Comparison of ENCODE assay signal across 8 cellular contexts in the genomic region with DNA sequence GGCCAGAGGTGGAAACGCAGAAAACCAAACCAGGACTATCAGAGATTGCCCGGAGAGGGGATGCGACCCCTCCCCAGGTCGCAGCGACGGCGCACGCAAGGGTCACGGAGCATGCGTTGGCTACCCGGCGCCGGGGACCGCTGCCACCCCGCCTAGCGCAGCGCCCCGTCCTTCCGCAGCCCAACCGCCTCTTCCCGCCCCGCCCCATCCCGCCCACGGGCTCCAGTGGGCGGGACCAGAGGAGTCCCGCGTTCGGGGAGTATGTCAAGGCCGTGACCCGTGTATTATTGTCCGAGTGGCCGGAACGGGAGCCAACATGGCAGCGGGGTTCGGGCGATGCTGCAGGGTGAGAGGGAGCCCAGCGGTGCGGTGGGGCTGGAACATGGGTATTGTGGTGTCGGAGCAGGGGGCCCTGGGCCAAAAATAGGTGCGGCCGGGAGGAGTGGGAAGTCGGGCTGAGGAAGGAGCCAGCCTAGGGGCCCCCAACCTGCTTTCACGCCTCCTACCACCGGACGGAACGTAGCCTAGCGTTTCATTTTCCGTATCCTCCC. TPM values are rescaled to one million over a fixed set of nuclear protein-coding genes. Genes with fewer than 3 reads are reported as not detected.
A peak's percentile ranks its signal among the peaks of the same experiment; 100 is the strongest.
DNase-seq lines count a peak whose midpoint lies in the region; ATAC-seq and TF ChIP-seq lines count a peak whose summit lies in the region.

A gene (plus strand): TSS at position 238 of the 551 bp plus-strand sequence. CDS start 79 bp downstream, at position 317.

- H3K36me3 ChIP-seq in BJ (ENCODE audit: control insufficient read depth, insufficient read depth, low read length) = no peaks in the 10 kb centered on the region
- H3K36me3 ChIP-seq in left lung = no peaks in the 10 kb centered on the region

- DNase-seq in BJ (ENCODE audit: low read depth) (peak; percentile 30), NCI-H524 treated with DMSO at 0.1 percent for 48 hours (lab: John Stamatoyannopoulos, UW) (peak; percentile 27), cortex of kidney (lab: John Stamatoyannopoulos, UW) (peak; percentile 55), left lung (peak; percentile 91 to 99)
- DNase-seq in activated CD4-positive, alpha-beta T cell treated with anti-CD3 and anti-CD28 coated beads, Interleukin-2, amount 50 U/mL, for 1 hour = peak; percentile 74
- DNase-seq in stimulated activated CD4-positive, alpha-beta T cell treated with anti-CD3 and anti-CD28 coated beads, Interleukin-2, amount 100 ng/mL, for 48 hours = peak; percentile 79

- no peaks in the 10 kb centered on the region for H3K9me3 ChIP-seq in left lung

- peak; percentile 95 for TF ChIP-seq POLR2A in GM19193 (IDR thresholded peaks at IDR 0.05; ENCODE audit: extremely low read depth, insufficient read depth, insufficient read length)

- POLR2A ChIA-PET in BJ (lab: Charles Lee) = no interaction called here

- ATAC-seq in HG03432 (IDR thresholded peaks at IDR 0.05; ENCODE audit: unreplicated experiment) (peak; percentile 92), left lung (peak; percentile 99)

- intact Hi-C loops in left lung (cut with DNase I) = no loop called here

- peaks cover 0 to 34% of the 10 kb centered on the region in 2 donors for H3K4me1 ChIP-seq in left lung

- CTCF ChIA-PET in BJ (lab: Yijun Ruan, JAX) = no interaction called here

- TF ChIP-seq CTCF in BJ (IDR thresholded peaks at IDR 0.05; ENCODE audit: insufficient read depth, low read depth, low read length) (no peak), left lung (IDR thresholded peaks at IDR 0.05) (no peak)

- H3K27me3 ChIP-seq in BJ (ENCODE audit: control insufficient read depth, insufficient read depth, low read length) (no peaks in the 10 kb centered on the region), left lung (no peaks in the 10 kb centered on the region)

- H3K27ac ChIP-seq in left lung = peak within 1 kb of the TSS; percentile 82 to 89

- H3K4me3 ChIP-seq in BJ (ENCODE audit: low read depth, low read length) = peak within 1 kb of the TSS; percentile 66
- peak within 1 kb of the TSS; percentile 73 to 78 for H3K4me3 ChIP-seq in left lung

RNA-seq across cellular contexts. Expression of the gene that starts here (rescaled TPM):
- 17.0 and 30.7 TPM in 2 replicates for polyA plus RNA-seq in BJ (2011; rRNA removed)
- 9.1 and 13.1 TPM in 2 replicates for polyA minus RNA-seq in BJ (2011; rRNA and poly(A)+ RNA removed)
- 10 to 100 TPM; 35.5 to 39.6 TPM for total RNA-seq in left lung

Comparison
In these comparisons a context has a peak if more than half of its experiments do, and no peak if none do; other contexts are left out.
1. Peak in every context shown above with its lines: DNase-seq, ATAC-seq, H3K4me3 ChIP-seq and H3K27ac ChIP-seq.
2. DNase-seq: peak in every context shown above with its lines; median percentile 95 in left lung; 79 in stimulated activated CD4-positive, alpha-beta T cell treated with anti-CD3 and anti-CD28 coated beads, Interleukin-2, amount 100 ng/mL, for 48 hours; 74 in activated CD4-positive, alpha-beta T cell treated with anti-CD3 and anti-CD28 coated beads, Interleukin-2, amount 50 U/mL, for 1 hour; 55 in cortex of kidney; 30 in BJ; 27 in NCI-H524 treated with DMSO at 0.1 percent for 48 hours.